In genomic region chr1:24671372-24671771, GRCh38 we compare ENCODE assay signal across 7 cellular contexts. TPM values are rescaled to one million over a fixed set of nuclear protein-coding genes. Genes with fewer than 3 reads are reported as not detected.
A peak's percentile ranks its signal among the peaks of the same experiment; 100 is the strongest.
DNase-seq lines count a peak whose midpoint lies in the region; ATAC-seq lines count a peak whose summit lies in the region.
"Not testable (repeated sequence)": the region's sequence is repeated elsewhere in the genome, so short reads cannot be mapped to it uniquely, and the experiment has no call there.

No MANE protein-coding gene starts in this region.

- not testable (repeated sequence) for ATAC-seq in activated CD8-positive, alpha-beta memory T cell treated with anti-CD3 and anti-CD28 coated beads, Interleukin-2, amount 10 ng/mL, durations not matched to agents 7 days and 5 days; stimulated activated naive B cell treated with anti-CD40 and anti-IgM and Interleukin-4, amounts not matched to agents 10 μg/mL and 1 μg/mL and 100 μg/mL, for 72 hours (replicated peaks)
- ATAC-seq in activated naive CD8-positive, alpha-beta T cell treated with anti-CD3 and anti-CD28 coated beads, Interleukin-2, amount 10 ng/mL, durations not matched to agents 7 days and 5 days (ENCODE audit: low read depth), result peak; percentile 63
- ATAC-seq in effector memory CD8-positive, alpha-beta T cell (replicated peaks), result peak; percentile 85
- ATAC-seq in naive thymus-derived CD4-positive, alpha-beta T cell, result peak; percentile 42

- not testable (repeated sequence) for H3K4me3 Mint-ChIP-seq in activated CD8-positive, alpha-beta memory T cell treated with anti-CD3 and anti-CD28 coated beads, Interleukin-2, amount 10 ng/mL, durations not matched to agents 7 days and 5 days; activated naive CD8-positive, alpha-beta T cell treated with anti-CD3 and anti-CD28 coated beads, Interleukin-2, amount 10 ng/mL, durations not matched to agents 7 days and 5 days; effector memory CD8-positive, alpha-beta T cell; naive thymus-derived CD4-positive, alpha-beta T cell; stimulated activated naive B cell treated with anti-CD40 and anti-IgM and Interleukin-4, amounts not matched to agents 10 μg/mL and 1 μg/mL and 100 μg/mL, for 72 hours

- not testable (repeated sequence) for H3K4me2 ChIP-seq in GM23248 (ENCODE audit: unreplicated experiment)

- H3K9ac ChIP-seq in GM23248, result not testable (repeated sequence)

- DNase-seq in GM23248; activated CD8-positive, alpha-beta memory T cell treated with anti-CD3 and anti-CD28 coated beads, Interleukin-2, amount 10 ng/mL, durations not matched to agents 7 days and 5 days; activated naive CD8-positive, alpha-beta T cell treated with anti-CD3 and anti-CD28 coated beads, Interleukin-2, amount 10 ng/mL, durations not matched to agents 7 days and 5 days; effector memory CD8-positive, alpha-beta T cell; naive thymus-derived CD4-positive, alpha-beta T cell; stimulated activated naive B cell treated with anti-CD40 and anti-IgM and Interleukin-4, amounts not matched to agents 10 μg/mL and 1 μg/mL and 100 μg/mL, for 72 hours: not testable (repeated sequence)
- DNase-seq in SJCRH30, result peak; percentile 26 to 55

- peak overlapping the region; percentile 68 for H3K27ac Mint-ChIP-seq in activated CD8-positive, alpha-beta memory T cell treated with anti-CD3 and anti-CD28 coated beads, Interleukin-2, amount 10 ng/mL, durations not matched to agents 7 days and 5 days
- peak overlapping the region; percentile 21 for H3K27ac Mint-ChIP-seq in activated naive CD8-positive, alpha-beta T cell treated with anti-CD3 and anti-CD28 coated beads, Interleukin-2, amount 10 ng/mL, durations not matched to agents 7 days and 5 days
- H3K27ac Mint-ChIP-seq in effector memory CD8-positive, alpha-beta T cell, result peak overlapping the region; percentile 13 to 15
- peak overlapping the region in 2 of 9 donors; percentile 43 to 61 for H3K27ac Mint-ChIP-seq in naive thymus-derived CD4-positive, alpha-beta T cell
- peak overlapping the region; percentile 6 for H3K27ac Mint-ChIP-seq in stimulated activated naive B cell treated with anti-CD40 and anti-IgM and Interleukin-4, amounts not matched to agents 10 μg/mL and 1 μg/mL and 100 μg/mL, for 72 hours

- H3K4me1 ChIP-seq in GM23248 (ENCODE audit: insufficient read depth) (peaks cover 12% of the 10 kb centered on the region), SJCRH30 (peaks cover 25% of the 10 kb centered on the region)
- not testable (repeated sequence) for H3K4me1 ChIP-seq in naive thymus-derived CD4-positive, alpha-beta T cell (ENCODE audit: control insufficient read depth in 2 of 2, insufficient read depth in 2 of 2, low read length in 2 of 2)

- H3K27me3 Mint-ChIP-seq in activated CD8-positive, alpha-beta memory T cell treated with anti-CD3 and anti-CD28 coated beads, Interleukin-2, amount 10 ng/mL, durations not matched to agents 7 days and 5 days; activated naive CD8-positive, alpha-beta T cell treated with anti-CD3 and anti-CD28 coated beads, Interleukin-2, amount 10 ng/mL, durations not matched to agents 7 days and 5 days; effector memory CD8-positive, alpha-beta T cell; naive thymus-derived CD4-positive, alpha-beta T cell; stimulated activated naive B cell treated with anti-CD40 and anti-IgM and Interleukin-4, amounts not matched to agents 10 μg/mL and 1 μg/mL and 100 μg/mL, for 72 hours: not testable (repeated sequence)

- H3K36me3 ChIP-seq in GM23248 (ENCODE audit: low read depth), result peaks cover 72% of the 10 kb centered on the region
- peaks cover 90% of the 10 kb centered on the region for H3K36me3 ChIP-seq in SJCRH30
- H3K36me3 ChIP-seq in naive thymus-derived CD4-positive, alpha-beta T cell (ENCODE audit: control insufficient read depth in 2 of 3, insufficient read depth in 3 of 3, low read length in 3 of 3), result peaks cover 35 to 83% (median 42%) of the 10 kb centered on the region in 3 experiments

- in situ Hi-C loops in GM23248 (cut with MboI), result not testable (repeated sequence)

- H3K27ac ChIP-seq in GM23248 (peak overlapping the region; percentile 17; the same call in 1 of the 2 replicates), SJCRH30 (peak overlapping the region; percentile 51)
- H3K27ac ChIP-seq in naive thymus-derived CD4-positive, alpha-beta T cell (ENCODE audit: low read depth, low read length), result not testable (repeated sequence)

- peaks cover 28% of the 10 kb centered on the region for H3K4me1 Mint-ChIP-seq in activated CD8-positive, alpha-beta memory T cell treated with anti-CD3 and anti-CD28 coated beads, Interleukin-2, amount 10 ng/mL, durations not matched to agents 7 days and 5 days
- H3K4me1 Mint-ChIP-seq in activated naive CD8-positive, alpha-beta T cell treated with anti-CD3 and anti-CD28 coated beads, Interleukin-2, amount 10 ng/mL, durations not matched to agents 7 days and 5 days; effector memory CD8-positive, alpha-beta T cell (ENCODE audit: low read depth in 2 of 2); naive thymus-derived CD4-positive, alpha-beta T cell; stimulated activated naive B cell treated with anti-CD40 and anti-IgM and Interleukin-4, amounts not matched to agents 10 μg/mL and 1 μg/mL and 100 μg/mL, for 72 hours: not testable (repeated sequence)

- CTCF ChIA-PET in activated CD8-positive, alpha-beta memory T cell treated with anti-CD3 and anti-CD28 coated beads, Interleukin-2, amount 10 ng/mL, durations not matched to agents 7 days and 5 days (lab: Charles Lee), result interaction anchor here (1.0 to 1.4 kb wide), 4 partner anchors 11 to 28 kb away, joined by 3 to 6 read pairs (median 4); partner anchors contain the start of gene SRRM1
- CTCF ChIA-PET in naive thymus-derived CD4-positive, alpha-beta T cell (lab: Charles Lee), result not testable (repeated sequence)

- H3F3A ChIP-seq in GM23248 (ENCODE audit: insufficient read depth), result peaks cover 65% of the 10 kb centered on the region

- H3K9me3 ChIP-seq in GM23248 (ENCODE audit: low read depth); SJCRH30 (replicated peaks); naive thymus-derived CD4-positive, alpha-beta T cell (ENCODE audit: control insufficient read depth in 2 of 3, low read length in 3 of 3): not testable (repeated sequence)

- peaks cover 65% of the 10 kb centered on the region for H3K79me2 ChIP-seq in GM23248 (ENCODE audit: insufficient read depth)

- H3K36me3 Mint-ChIP-seq in activated CD8-positive, alpha-beta memory T cell treated with anti-CD3 and anti-CD28 coated beads, Interleukin-2, amount 10 ng/mL, durations not matched to agents 7 days and 5 days, result peaks cover 67% of the 10 kb centered on the region
- peaks cover 25% of the 10 kb centered on the region for H3K36me3 Mint-ChIP-seq in activated naive CD8-positive, alpha-beta T cell treated with anti-CD3 and anti-CD28 coated beads, Interleukin-2, amount 10 ng/mL, durations not matched to agents 7 days and 5 days
- peaks cover 94% of the 10 kb centered on the region for H3K36me3 Mint-ChIP-seq in effector memory CD8-positive, alpha-beta T cell (ENCODE audit: insufficient read depth)
- H3K36me3 Mint-ChIP-seq in naive thymus-derived CD4-positive, alpha-beta T cell, result peaks cover 16 to 73% (median 43%) of the 10 kb centered on the region in 5 donors
- H3K36me3 Mint-ChIP-seq in stimulated activated naive B cell treated with anti-CD40 and anti-IgM and Interleukin-4, amounts not matched to agents 10 μg/mL and 1 μg/mL and 100 μg/mL, for 72 hours, result peaks cover 40 to 59% of the 10 kb centered on the region in 2 donors

- H3K4me3 ChIP-seq in GM23248; SJCRH30; naive thymus-derived CD4-positive, alpha-beta T cell (ENCODE audit: low read length): not testable (repeated sequence)

- not testable (repeated sequence) for H3K9me3 Mint-ChIP-seq in activated CD8-positive, alpha-beta memory T cell treated with anti-CD3 and anti-CD28 coated beads, Interleukin-2, amount 10 ng/mL, durations not matched to agents 7 days and 5 days (ENCODE audit: low read depth); activated naive CD8-positive, alpha-beta T cell treated with anti-CD3 and anti-CD28 coated beads, Interleukin-2, amount 10 ng/mL, durations not matched to agents 7 days and 5 days; effector memory CD8-positive, alpha-beta T cell; naive thymus-derived CD4-positive, alpha-beta T cell; stimulated activated naive B cell treated with anti-CD40 and anti-IgM and Interleukin-4, amounts not matched to agents 10 μg/mL and 1 μg/mL and 100 μg/mL, for 72 hours

- not testable (repeated sequence) for H3K9me2 ChIP-seq in GM23248 (ENCODE audit: insufficient read depth)

- 97 to 98% methylated on average over 4 of the region's 4 CpGs for WGBS in GM23248 (ENCODE audit: low coverage in 1 of 2, low lambda C conversion rate in 2 of 2, missing lambda C conversion rate in 2 of 2), 2 experiments

- H2AFZ ChIP-seq in GM23248, result not testable (repeated sequence)

- intact Hi-C loops in naive thymus-derived CD4-positive, alpha-beta T cell (cut with micrococcal nuclease), result not testable (repeated sequence)

- not testable (repeated sequence) for H4K20me1 ChIP-seq in GM23248 (ENCODE audit: insufficient read depth)

- H3K27me3 ChIP-seq in GM23248 (replicated peaks; ENCODE audit: insufficient read depth); SJCRH30; naive thymus-derived CD4-positive, alpha-beta T cell (ENCODE audit: control insufficient read depth in 2 of 2, insufficient read depth in 2 of 2, low read length in 2 of 2): not testable (repeated sequence)

- POLR2A ChIA-PET in activated naive CD8-positive, alpha-beta T cell treated with anti-CD3 and anti-CD28 coated beads, Interleukin-2, amount 10 ng/mL, durations not matched to agents 7 days and 5 days (lab: Charles Lee), result interaction anchor here (0.8 kb wide), 1 partner anchor 25 kb away, joined by 3 read pairs; no protein-coding TSS in a partner anchor
- POLR2A ChIA-PET in naive thymus-derived CD4-positive, alpha-beta T cell (lab: Charles Lee), result not testable (repeated sequence)

RNA-seq across cellular contexts. Expression of gene SRRM1, which starts 28.3 kb away (rescaled TPM):
- total RNA-seq in GM23248 (2014; rRNA removed; shearing (Covaris generic)), result 29.0 and 36.1 TPM in 2 replicates
- polyA plus RNA-seq in GM23248 (2016; fragmentation: Nextera tagmentation; extraction: Ambion mirVana), result 128 and 143 TPM in 2 replicates
- 114 and 131 TPM in 2 replicates for total RNA-seq in SJCRH30 (2014; rRNA removed; shearing (Covaris generic))
- 100 to 1,000 TPM; 191 to 215 TPM for total RNA-seq in activated CD8-positive, alpha-beta memory T cell treated with anti-CD3 and anti-CD28 coated beads, Interleukin-2, amount 10 ng/mL, durations not matched to agents 7 days and 5 days
- total RNA-seq in activated naive CD8-positive, alpha-beta T cell treated with anti-CD3 and anti-CD28 coated beads, Interleukin-2, amount 10 ng/mL, durations not matched to agents 7 days and 5 days, result 100 to 1,000 TPM; 211 to 220 TPM
- total RNA-seq in naive thymus-derived CD4-positive, alpha-beta T cell, result 100 to 1,000 TPM; 188 to 342 (median 246) TPM
- 100 to 1,000 TPM; 173 to 261 TPM for polyA plus RNA-seq in naive thymus-derived CD4-positive, alpha-beta T cell
